In the genomic region with DNA sequence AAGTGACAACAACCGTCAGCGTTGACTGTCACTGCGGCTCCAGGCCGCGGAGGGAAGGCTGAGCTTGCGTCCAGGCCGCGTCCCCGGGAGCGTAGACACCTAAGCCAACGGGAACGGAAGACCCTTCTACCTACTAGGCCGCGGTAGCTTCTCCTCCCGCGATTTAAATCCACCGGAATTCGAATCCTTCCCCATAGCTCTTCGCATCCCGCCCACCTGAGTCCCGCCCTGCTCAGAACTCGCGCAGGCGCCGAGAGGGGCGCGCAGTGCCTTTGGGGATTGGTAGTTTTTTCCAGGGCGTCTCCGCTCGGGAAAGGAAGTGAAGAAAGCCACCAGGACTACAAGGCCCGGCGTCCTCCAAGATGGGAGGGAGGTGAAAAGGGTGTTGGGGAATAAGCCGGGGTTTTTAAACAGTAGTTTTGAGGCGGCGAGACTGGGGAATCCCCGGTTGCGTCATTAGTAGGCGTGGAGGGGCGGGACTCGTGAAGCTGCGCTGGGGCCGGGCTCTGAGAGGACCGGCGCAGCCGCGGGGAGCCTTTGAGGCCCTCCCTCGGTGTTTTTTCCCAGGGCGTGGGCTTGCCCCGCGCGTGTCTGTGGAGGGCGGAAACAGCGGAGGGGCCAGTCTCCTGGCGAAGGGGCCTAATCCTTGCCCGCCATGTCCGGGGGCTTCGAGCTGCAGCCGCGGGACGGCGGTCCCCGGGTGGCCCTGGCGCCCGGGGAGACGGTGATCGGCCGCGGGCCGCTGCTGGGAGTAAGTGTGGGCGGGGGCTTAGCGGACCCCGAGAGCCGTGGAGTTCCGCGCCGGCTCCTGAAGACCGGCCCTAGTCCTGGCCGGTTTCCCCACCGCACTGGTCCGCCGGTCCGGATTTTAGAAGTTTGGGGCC, we compare ENCODE assay signal across 1 cellular context.
TF ChIP-seq lines count a peak whose summit lies in the region.

TSS of gene APLF (plus strand) at position 509 of the 884 bp plus-strand sequence. CDS start at position 656, 147 bp downstream.
TSS of gene FBXO48 (minus strand) at position 218 of the 884 bp plus-strand sequence. CDS start 2,149 bp downstream, outside the sequence.

TF ChIP-seq in HEK293, 187 proteins besides CTCF, POLR2A, EP300 and RAD21 (continued from another document and continues in another):
- no peak for TF ChIP-seq ZNF280D (tag by site-specific recombination; IDR thresholded peaks at IDR 0.05)
- TF ChIP-seq SCRT1 (tag by site-specific recombination; IDR thresholded peaks at IDR 0.05; ENCODE audit: borderline replicate concordance): no peak
- TF ChIP-seq GLIS1 (tag by site-specific recombination; IDR thresholded peaks at IDR 0.05): peak; percentile 75
- no peak for TF ChIP-seq GLI4 (tag by site-specific recombination; IDR thresholded peaks at IDR 0.05)
- TF ChIP-seq ZNF596 (tag by site-specific recombination; IDR thresholded peaks at IDR 0.05): no peak
- no peak for TF ChIP-seq ZNF664 (tag by site-specific recombination; IDR thresholded peaks at IDR 0.05)
- TF ChIP-seq, protein P1, sequence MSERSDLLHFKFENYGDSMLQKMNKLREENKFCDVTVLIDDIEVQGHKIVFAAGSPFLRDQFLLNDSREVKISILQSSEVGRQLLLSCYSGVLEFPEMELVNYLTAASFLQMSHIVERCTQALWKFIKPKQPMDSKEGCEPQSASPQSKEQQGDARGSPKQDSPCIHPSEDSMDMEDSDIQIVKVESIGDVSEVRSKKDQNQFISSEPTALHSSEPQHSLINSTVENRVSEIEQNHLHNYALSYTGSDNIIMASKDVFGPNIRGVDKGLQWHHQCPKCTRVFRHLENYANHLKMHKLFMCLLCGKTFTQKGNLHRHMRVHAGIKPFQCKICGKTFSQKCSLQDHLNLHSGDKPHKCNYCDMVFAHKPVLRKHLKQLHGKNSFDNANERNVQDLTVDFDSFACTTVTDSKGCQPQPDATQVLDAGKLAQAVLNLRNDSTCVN (tag by site-specific recombination; optimal IDR thresholded peaks at IDR 0.05): peak; percentile 40
- peak; percentile 90 for TF ChIP-seq KLF8 (tag by site-specific recombination; IDR thresholded peaks at IDR 0.05)
- no peak for TF ChIP-seq BCL11A (tag by site-specific recombination; IDR thresholded peaks at IDR 0.05; ENCODE audit: low read depth)
- no peak for TF ChIP-seq ZNF211 (tag by site-specific recombination; IDR thresholded peaks at IDR 0.05; ENCODE audit: low read depth)
- no peak for TF ChIP-seq ZNF626 (tag by site-specific recombination; IDR thresholded peaks at IDR 0.05)
- TF ChIP-seq ZNF544 (tag by site-specific recombination; IDR thresholded peaks at IDR 0.05): no peak
- no peak; the same call in 1 of the 2 replicates for TF ChIP-seq ZBTB11 (tag by site-specific recombination; conservative IDR thresholded peaks at IDR 0.05; ENCODE audit: low read depth)
- TF ChIP-seq ZNF140 (tag by site-specific recombination; IDR thresholded peaks at IDR 0.05): no peak
- no peak for TF ChIP-seq PRDM1 (tag by site-specific recombination; IDR thresholded peaks at IDR 0.05)
- TF ChIP-seq ZNF157 (tag by site-specific recombination; IDR thresholded peaks at IDR 0.05): no peak
- TF ChIP-seq ZNF416 (tag by site-specific recombination; IDR thresholded peaks at IDR 0.05): no peak
- TF ChIP-seq, protein P2, sequence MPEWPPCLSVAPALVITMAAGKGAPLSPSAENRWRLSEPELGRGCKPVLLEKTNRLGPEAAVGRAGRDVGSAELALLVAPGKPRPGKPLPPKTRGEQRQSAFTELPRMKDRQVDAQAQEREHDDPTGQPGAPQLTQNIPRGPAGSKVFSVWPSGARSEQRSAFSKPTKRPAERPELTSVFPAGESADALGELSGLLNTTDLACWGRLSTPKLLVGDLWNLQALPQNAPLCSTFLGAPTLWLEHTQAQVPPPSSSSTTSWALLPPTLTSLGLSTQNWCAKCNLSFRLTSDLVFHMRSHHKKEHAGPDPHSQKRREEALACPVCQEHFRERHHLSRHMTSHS (tag by site-specific recombination; IDR thresholded peaks at IDR 0.05): no peak
- TF ChIP-seq, protein P3, sequence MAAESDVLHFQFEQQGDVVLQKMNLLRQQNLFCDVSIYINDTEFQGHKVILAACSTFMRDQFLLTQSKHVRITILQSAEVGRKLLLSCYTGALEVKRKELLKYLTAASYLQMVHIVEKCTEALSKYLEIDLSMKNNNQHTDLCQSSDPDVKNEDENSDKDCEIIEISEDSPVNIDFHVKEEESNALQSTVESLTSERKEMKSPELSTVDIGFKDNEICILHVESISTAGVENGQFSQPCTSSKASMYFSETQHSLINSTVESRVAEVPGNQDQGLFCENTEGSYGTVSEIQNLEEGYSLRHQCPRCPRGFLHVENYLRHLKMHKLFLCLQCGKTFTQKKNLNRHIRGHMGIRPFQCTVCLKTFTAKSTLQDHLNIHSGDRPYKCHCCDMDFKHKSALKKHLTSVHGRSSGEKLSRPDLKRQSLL (tag by site-specific recombination; IDR thresholded peaks at IDR 0.05): no peak
- TF ChIP-seq ZNF174 (tag by site-specific recombination; IDR thresholded peaks at IDR 0.05): no peak
- TF ChIP-seq ZNF843 (tag by site-specific recombination; IDR thresholded peaks at IDR 0.05): peak; percentile 39; the same call in 1 of the 2 replicates
- TF ChIP-seq ZNF155 (tag by site-specific recombination; IDR thresholded peaks at IDR 0.05): no peak
- TF ChIP-seq ZNF549 (tag by site-specific recombination; IDR thresholded peaks at IDR 0.05): no peak
- TF ChIP-seq, protein P4, sequence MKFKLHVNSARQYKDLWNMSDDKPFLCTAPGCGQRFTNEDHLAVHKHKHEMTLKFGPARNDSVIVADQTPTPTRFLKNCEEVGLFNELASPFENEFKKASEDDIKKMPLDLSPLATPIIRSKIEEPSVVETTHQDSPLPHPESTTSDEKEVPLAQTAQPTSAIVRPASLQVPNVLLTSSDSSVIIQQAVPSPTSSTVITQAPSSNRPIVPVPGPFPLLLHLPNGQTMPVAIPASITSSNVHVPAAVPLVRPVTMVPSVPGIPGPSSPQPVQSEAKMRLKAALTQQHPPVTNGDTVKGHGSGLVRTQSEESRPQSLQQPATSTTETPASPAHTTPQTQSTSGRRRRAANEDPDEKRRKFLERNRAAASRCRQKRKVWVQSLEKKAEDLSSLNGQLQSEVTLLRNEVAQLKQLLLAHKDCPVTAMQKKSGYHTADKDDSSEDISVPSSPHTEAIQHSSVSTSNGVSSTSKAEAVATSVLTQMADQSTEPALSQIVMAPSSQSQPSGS (tag by site-specific recombination; IDR thresholded peaks at IDR 0.05; ENCODE audit: low read depth): peak; percentile 74
- TF ChIP-seq ZSCAN30 (tag by site-specific recombination; IDR thresholded peaks at IDR 0.05): peak; percentile 72; the same call in 1 of the 2 replicates
- no peak for TF ChIP-seq ZNF23 (tag by site-specific recombination; IDR thresholded peaks at IDR 0.05; ENCODE audit: borderline replicate concordance)
- no peak for TF ChIP-seq GLI2 (tag by site-specific recombination; IDR thresholded peaks at IDR 0.05; ENCODE audit: borderline replicate concordance, low read depth)
- TF ChIP-seq ZNF792 (tag by site-specific recombination; IDR thresholded peaks at IDR 0.05): 0 out of 2 replicates have a peak, but pooled peaks have one; percentile 59
- TF ChIP-seq ZNF518A (tag by site-specific recombination; conservative IDR thresholded peaks at IDR 0.05; ENCODE audit: low read depth): 0 out of 2 replicates have a peak, but pooled peaks have one; percentile 11
- peak; percentile 57; the same call in 1 of the 2 replicates for TF ChIP-seq ZNF561 (tag by site-specific recombination; IDR thresholded peaks at IDR 0.05; ENCODE audit: borderline replicate concordance)
- no peak for TF ChIP-seq MYNN (tag by site-specific recombination; IDR thresholded peaks at IDR 0.05; ENCODE audit: borderline replicate concordance)
